Comparison of ENCODE assay signal across 1 cellular context in genomic region chr4:20544645-20545044, GRCh38.
TF ChIP-seq lines count a peak whose summit lies in the region.

No MANE protein-coding gene starts in this region.

TF ChIP-seq in K562, 482 proteins besides CTCF, POLR2A, EP300 and RAD21 (continued from another document):
- TF ChIP-seq ATF3 (IDR thresholded peaks at IDR 0.05) = peak; percentile 49; the same call in 1 of the 2 replicates
- TF ChIP-seq ATF3 (CRISPR knock-in tag; conservative IDR thresholded peaks at IDR 0.05) = no peak
- no peak for TF ChIP-seq SPI1 (IDR thresholded peaks at IDR 0.05; ENCODE audit: borderline replicate concordance, low read depth, low read length)
